In genomic region chr12:91763654-91764439, GRCh38 we compare ENCODE assay signal across 18 cellular contexts.
"Had no signal": no experiment of that assay in that cellular context is flagged by ENCODE, and none has a peak within 500 bp of the region (broad histone marks: within the 10 kb centered on the region; RNA-seq: fewer than 3 reads in every experiment).

No MANE protein-coding gene starts in this region.

- H3K27ac ChIP-seq: adrenal gland, gastrocnemius medialis, neutrophil, VCaP had no signal

- H3K4me1 ChIP-seq: gastrocnemius medialis had no signal

- H3K27ac Mint-ChIP-seq: activated CD4-positive, alpha-beta memory T cell treated with anti-CD3 and anti-CD28 coated beads for 36 hours; activated naive CD4-positive, alpha-beta T cell treated with anti-CD3 and anti-CD28 coated beads, Interleukin-2, amount 50 U/mL, for 24 hours; activated T-cell treated with anti-CD3 and anti-CD28 coated beads, Interleukin-2, amount 50 U/mL, for 24 hours; T-cell had no signal

- H3K4me1 Mint-ChIP-seq: activated naive CD4-positive, alpha-beta T cell treated with anti-CD3 and anti-CD28 coated beads, Interleukin-2, amount 50 U/mL, for 24 hours; naive B cell; T-cell had no signal

- H3K36me3 ChIP-seq: adrenal gland, gastrocnemius medialis, neutrophil had no signal

- H3K36me3 Mint-ChIP-seq: activated CD4-positive, alpha-beta memory T cell treated with anti-CD3 and anti-CD28 coated beads for 36 hours; naive B cell had no signal

- H3K27me3 Mint-ChIP-seq: activated CD4-positive, alpha-beta memory T cell treated with anti-CD3 and anti-CD28 coated beads for 36 hours; activated naive CD4-positive, alpha-beta T cell treated with anti-CD3 and anti-CD28 coated beads, Interleukin-2, amount 50 U/mL, for 24 hours; activated T-cell treated with anti-CD3 and anti-CD28 coated beads, Interleukin-2, amount 50 U/mL, for 24 hours; T-cell had no signal

- H3K27me3 ChIP-seq: adrenal gland, gastrocnemius medialis, neutrophil had no signal

- H3K4me3 ChIP-seq: adrenal gland, coronary artery, gastrocnemius medialis had no signal

- DNase-seq: activated CD4-positive, alpha-beta memory T cell treated with anti-CD3 and anti-CD28 coated beads for 36 hours; activated effector memory CD4-positive, alpha-beta T cell treated with Interleukin-2 at 50 U/mL for 16 hours; activated T-cell treated with anti-CD3 and anti-CD28 coated beads, Interleukin-2, amount 50 U/mL, for 24 hours; adrenal gland; effector CD4-positive, alpha-beta T cell; gastrocnemius medialis; left colon; naive B cell; stimulated activated CD4-positive, alpha-beta T cell treated with anti-CD3 and anti-CD28 coated beads, Interleukin-4, amount 100 ng/mL, for 24 hours; stimulated activated naive CD4-positive, alpha-beta T cell; substantia nigra; T-cell; T1000; trophoblast cell had no signal

- H3K9me3 ChIP-seq: adrenal gland, gastrocnemius medialis, neutrophil had no signal

- H3K4me3 Mint-ChIP-seq: activated CD4-positive, alpha-beta memory T cell treated with anti-CD3 and anti-CD28 coated beads for 36 hours; activated naive CD4-positive, alpha-beta T cell treated with anti-CD3 and anti-CD28 coated beads, Interleukin-2, amount 50 U/mL, for 24 hours; activated T-cell treated with anti-CD3 and anti-CD28 coated beads, Interleukin-2, amount 50 U/mL, for 24 hours; naive B cell; T-cell had no signal

- ATAC-seq: gastrocnemius medialis, left colon, T-cell had no signal
